Comparison of ENCODE assay signal across 20 cellular contexts in the genomic region with DNA sequence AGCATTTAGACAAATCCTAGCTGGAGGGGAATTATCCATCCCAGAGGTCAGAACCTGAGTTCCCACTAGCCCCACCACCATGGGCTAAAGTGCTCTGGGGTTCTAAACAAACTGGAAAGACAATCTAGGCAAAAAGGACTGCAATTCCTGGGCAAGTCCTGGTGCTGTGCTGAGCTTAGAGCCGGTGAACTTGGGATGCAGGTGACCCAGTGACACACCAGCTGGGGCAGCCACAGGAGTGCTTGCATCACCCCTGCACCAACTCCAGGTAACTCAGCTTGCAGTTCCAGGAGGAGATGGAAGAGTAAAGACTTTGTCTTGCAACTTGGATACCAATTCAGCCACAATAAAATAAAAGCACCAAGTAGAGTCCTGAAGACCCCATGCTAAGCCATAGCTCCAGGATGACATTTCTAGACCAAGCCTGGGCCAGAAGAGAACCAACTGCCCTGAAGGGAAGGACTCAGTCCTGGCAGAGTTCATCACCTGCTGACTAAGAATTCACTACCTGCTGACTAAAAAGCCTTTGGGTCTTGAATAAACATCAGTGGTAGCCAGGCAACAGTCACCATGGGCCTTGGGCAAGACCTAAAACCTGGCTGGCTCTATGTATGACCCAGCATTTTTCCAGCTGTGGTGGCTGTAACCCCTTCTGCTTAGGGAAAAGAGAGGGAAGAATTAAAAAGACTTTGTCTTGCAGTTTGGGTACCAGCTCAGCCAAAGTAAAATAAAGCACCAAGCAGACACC.
DNase-seq lines count a peak whose midpoint lies in the region; ATAC-seq and TF ChIP-seq lines count a peak whose summit lies in the region.
"Had no signal": no experiment of that assay in that cellular context is flagged by ENCODE, and none has a peak within 500 bp of the region (broad histone marks: within the 10 kb centered on the region; RNA-seq: fewer than 3 reads in every experiment).

No MANE protein-coding gene starts in this region.

- no peak for ATAC-seq in activated naive CD8-positive, alpha-beta T cell treated with anti-CD3 and anti-CD28 coated beads, Interleukin-2, amount 50 U/mL, for 24 hours
- no peak for ATAC-seq in stimulated activated memory B cell treated with anti-CD40 and anti-IgM and Interleukin-4, amounts not matched to agents 10 μg/mL and 1 μg/mL and 100 μg/mL, for 72 hours
- ATAC-seq: GM12878; left ventricle myocardium superior; stimulated activated naive B cell treated with anti-CD40 and anti-IgM and Interleukin-4, amounts not matched to agents 10 μg/mL and 1 μg/mL and 100 μg/mL, for 72 hours; upper lobe of right lung had no signal

- no peak overlapping the region for H3K27ac Mint-ChIP-seq in activated naive CD8-positive, alpha-beta T cell treated with anti-CD3 and anti-CD28 coated beads, Interleukin-2, amount 50 U/mL, for 24 hours
- no peak overlapping the region for H3K27ac Mint-ChIP-seq in stimulated activated memory B cell treated with anti-CD40 and anti-IgM and Interleukin-4, amounts not matched to agents 10 μg/mL and 1 μg/mL and 100 μg/mL, for 72 hours
- H3K27ac Mint-ChIP-seq: activated T-helper 1 cell treated with anti-CD3 and anti-CD28 coated beads, Interleukin-12 subunit alpha, Interleukin-12 subunit beta, Interleukin-2, Interleukin-4 antibody, amounts not matched to agents 30 ng/mL and 10 ng/mL and 1 ng/mL, durations not matched to agents 14 hours and 24 hours and 36 hours; stimulated activated naive B cell treated with anti-CD40 and anti-IgM and Interleukin-4, amounts not matched to agents 10 μg/mL and 1 μg/mL and 100 μg/mL, for 72 hours had no signal

- no peaks in the 10 kb centered on the region for H3K27me3 Mint-ChIP-seq in activated naive CD8-positive, alpha-beta T cell treated with anti-CD3 and anti-CD28 coated beads, Interleukin-2, amount 50 U/mL, for 24 hours
- H3K27me3 Mint-ChIP-seq in stimulated activated memory B cell treated with anti-CD40 and anti-IgM and Interleukin-4, amounts not matched to agents 10 μg/mL and 1 μg/mL and 100 μg/mL, for 72 hours: no peaks in the 10 kb centered on the region
- H3K27me3 Mint-ChIP-seq: stimulated activated naive B cell treated with anti-CD40 and anti-IgM and Interleukin-4, amounts not matched to agents 10 μg/mL and 1 μg/mL and 100 μg/mL, for 72 hours had no signal

- DNase-seq in DMS53 (lab: John Stamatoyannopoulos, UW) (peak; percentile 50), DMS53 treated with DMSO at 0.1 percent for 48 hours (lab: John Stamatoyannopoulos, UW; ENCODE audit: unreplicated experiment) (no peak), M059J (ENCODE audit: low read depth) (peak; percentile 97), astrocyte of the spinal cord (ENCODE audit: low read depth, low spot score) (peak; percentile 33), kidney epithelial cell (ENCODE audit: low read depth) (peak; percentile 32)
- DNase-seq in activated naive CD8-positive, alpha-beta T cell treated with anti-CD3 and anti-CD28 coated beads, Interleukin-2, amount 50 U/mL, for 24 hours: no peak
- DNase-seq in activated effector memory CD4-positive, alpha-beta T cell treated with Interleukin-2 at 50 U/mL for 16 hours: no peak
- DNase-seq: 8988T; C1 segment of cervical spinal cord; cerebellar nuclear complex; left ventricle myocardium superior; NCI-H1105; NCI-H510A; Peyer's patch; small intestine; stimulated activated naive B cell treated with anti-CD40 and anti-IgM and Interleukin-4, amounts not matched to agents 10 μg/mL and 1 μg/mL and 100 μg/mL, for 72 hours; upper lobe of right lung had no signal

- no peaks in the 10 kb centered on the region for H3K36me3 Mint-ChIP-seq in activated naive CD8-positive, alpha-beta T cell treated with anti-CD3 and anti-CD28 coated beads, Interleukin-2, amount 50 U/mL, for 24 hours (ENCODE audit: low read depth)
- no peaks in the 10 kb centered on the region for H3K36me3 Mint-ChIP-seq in stimulated activated memory B cell treated with anti-CD40 and anti-IgM and Interleukin-4, amounts not matched to agents 10 μg/mL and 1 μg/mL and 100 μg/mL, for 72 hours
- H3K36me3 Mint-ChIP-seq: stimulated activated naive B cell treated with anti-CD40 and anti-IgM and Interleukin-4, amounts not matched to agents 10 μg/mL and 1 μg/mL and 100 μg/mL, for 72 hours had no signal

- H3K36me3 ChIP-seq in kidney epithelial cell (ENCODE audit: control insufficient read depth, insufficient read depth, low read length): no peaks in the 10 kb centered on the region
- H3K36me3 ChIP-seq: Peyer's patch, upper lobe of right lung had no signal

- in situ Hi-C loops in astrocyte of the spinal cord (cut with HindIII; ENCODE audit: low sequenced_read_pairs): no loop called here

- H3K4me1 Mint-ChIP-seq in activated naive CD8-positive, alpha-beta T cell treated with anti-CD3 and anti-CD28 coated beads, Interleukin-2, amount 50 U/mL, for 24 hours: no peaks in the 10 kb centered on the region
- no peaks in the 10 kb centered on the region for H3K4me1 Mint-ChIP-seq in stimulated activated memory B cell treated with anti-CD40 and anti-IgM and Interleukin-4, amounts not matched to agents 10 μg/mL and 1 μg/mL and 100 μg/mL, for 72 hours
- H3K4me1 Mint-ChIP-seq: stimulated activated naive B cell treated with anti-CD40 and anti-IgM and Interleukin-4, amounts not matched to agents 10 μg/mL and 1 μg/mL and 100 μg/mL, for 72 hours had no signal

- no peaks in the 10 kb centered on the region for H3K27me3 ChIP-seq in kidney epithelial cell (ENCODE audit: control insufficient read depth, insufficient read depth, low read length)
- H3K27me3 ChIP-seq: Peyer's patch, upper lobe of right lung had no signal

- no peak for TF ChIP-seq CTCF in astrocyte of the spinal cord (IDR thresholded peaks at IDR 0.05; ENCODE audit: low read depth, low read length)
- TF ChIP-seq CTCF in kidney epithelial cell (IDR thresholded peaks at IDR 0.05; ENCODE audit: insufficient read depth, low read length, poor library complexity, severe bottlenecking): no peak

- no peak overlapping the region for H3K4me3 Mint-ChIP-seq in activated naive CD8-positive, alpha-beta T cell treated with anti-CD3 and anti-CD28 coated beads, Interleukin-2, amount 50 U/mL, for 24 hours
- no peak overlapping the region for H3K4me3 Mint-ChIP-seq in stimulated activated memory B cell treated with anti-CD40 and anti-IgM and Interleukin-4, amounts not matched to agents 10 μg/mL and 1 μg/mL and 100 μg/mL, for 72 hours
- H3K4me3 Mint-ChIP-seq: activated T-helper 1 cell treated with anti-CD3 and anti-CD28 coated beads, Interleukin-12 subunit alpha, Interleukin-12 subunit beta, Interleukin-2, Interleukin-4 antibody, amounts not matched to agents 30 ng/mL and 10 ng/mL and 1 ng/mL, durations not matched to agents 14 hours and 24 hours and 36 hours; stimulated activated naive B cell treated with anti-CD40 and anti-IgM and Interleukin-4, amounts not matched to agents 10 μg/mL and 1 μg/mL and 100 μg/mL, for 72 hours had no signal

- no peak overlapping the region for H3K4me3 ChIP-seq in astrocyte of the spinal cord (ENCODE audit: low read depth, low read length)
- H3K4me3 ChIP-seq in kidney epithelial cell (ENCODE audit: low read depth, low read length): no peak overlapping the region
- H3K4me3 ChIP-seq: GM12878, Peyer's patch, upper lobe of right lung had no signal

- peaks cover 21% of the 10 kb centered on the region for H3K9me3 Mint-ChIP-seq in activated naive CD8-positive, alpha-beta T cell treated with anti-CD3 and anti-CD28 coated beads, Interleukin-2, amount 50 U/mL, for 24 hours
- H3K9me3 Mint-ChIP-seq in stimulated activated memory B cell treated with anti-CD40 and anti-IgM and Interleukin-4, amounts not matched to agents 10 μg/mL and 1 μg/mL and 100 μg/mL, for 72 hours: peaks cover 22% of the 10 kb centered on the region

Comparison
In these comparisons a context has a peak if more than half of its experiments do, and no peak if none do; other contexts are left out.
1. DNase-seq: peak in DMS53 (single experiment), M059J (single experiment), astrocyte of the spinal cord (single experiment) and kidney epithelial cell (single experiment); none in DMS53 treated with DMSO at 0.1 percent for 48 hours (single experiment), activated naive CD8-positive, alpha-beta T cell treated with anti-CD3 and anti-CD28 coated beads, Interleukin-2, amount 50 U/mL, for 24 hours (single experiment) and activated effector memory CD4-positive, alpha-beta T cell treated with Interleukin-2 at 50 U/mL for 16 hours (single experiment).